Comparison of ENCODE assay signal across 9 cellular contexts in genomic region chr17:75128694-75129505, GRCh38. TPM values are rescaled to one million over a fixed set of nuclear protein-coding genes. Genes with fewer than 3 reads are reported as not detected.
DNase-seq lines count a peak whose midpoint lies in the region; ATAC-seq and TF ChIP-seq lines count a peak whose summit lies in the region.
"Had no signal": no experiment of that assay in that cellular context is flagged by ENCODE, and none has a peak within 500 bp of the region (broad histone marks: within the 10 kb centered on the region; RNA-seq: fewer than 3 reads in every experiment).

No MANE protein-coding gene starts in this region.

- H3K4me1 ChIP-seq in H9 (ENCODE audit: insufficient read depth, low read length) = no peaks in the 10 kb centered on the region

- H3K36me3 Mint-ChIP-seq in H9 (ENCODE audit: insufficient read depth in 1 of 3, low read depth in 3 of 3) (peaks cover 6 to 20% (median 17%) of the 10 kb centered on the region in 3 experiments), WTC11 (peaks cover 11% of the 10 kb centered on the region), nephron (ENCODE audit: low read depth) (peaks cover 18% of the 10 kb centered on the region)

- H2AFZ ChIP-seq in H9 (ENCODE audit: low read length) = no peak overlapping the region

- TF ChIP-seq CTCF in H9 (conservative IDR thresholded peaks at IDR 0.05) (no peak), WTC11 (IDR thresholded peaks at IDR 0.05) (no peak), nephron (IDR thresholded peaks at IDR 0.05; ENCODE audit: unreplicated experiment in 3 of 3) (no peak)

- H4K91ac ChIP-seq in H9 (ENCODE audit: insufficient read length, low read depth, low read length) = no peak overlapping the region

- H4K20me1 ChIP-seq in H9 (ENCODE audit: control insufficient read depth, insufficient read depth, insufficient read length) = peaks cover 4% of the 10 kb centered on the region

- H2AK5ac ChIP-seq in H9 (ENCODE audit: insufficient read length, low read length) = no peak overlapping the region

- no peak overlapping the region for H2BK20ac ChIP-seq in H9 (ENCODE audit: low read depth, low read length, poor library complexity, severe bottlenecking)

- no peak overlapping the region for H3K4me2 ChIP-seq in H9 (ENCODE audit: insufficient read depth, insufficient read length, low read length)

- H2BK5ac ChIP-seq in H9 (ENCODE audit: insufficient read length, low read length) = no peak overlapping the region

- H3K4me1 Mint-ChIP-seq in H9 (peaks cover 12 to 17% of the 10 kb centered on the region in 2 experiments), WTC11 (peaks cover 25% of the 10 kb centered on the region), nephron (peaks cover 7% of the 10 kb centered on the region)

- no peak overlapping the region for H4K5ac ChIP-seq in H9 (ENCODE audit: insufficient read length, low read depth, low read length)

- H3K79me2 ChIP-seq in H9 (ENCODE audit: insufficient read depth, low read length) = no peaks in the 10 kb centered on the region

- no peaks in the 10 kb centered on the region for H3K9me3 Mint-ChIP-seq in H9
- H3K9me3 Mint-ChIP-seq in WTC11 = no peaks in the 10 kb centered on the region
- no peaks in the 10 kb centered on the region for H3K9me3 Mint-ChIP-seq in nephron
- H3K9me3 Mint-ChIP-seq: activated naive CD4-positive, alpha-beta T cell treated with anti-CD3 and anti-CD28 coated beads, Interleukin-2, amount 50 U/mL, for 72 hours had no signal

- no CpG with 5 or more reads among the region's 33 CpGs for WGBS in H9 (ENCODE audit: extremely low coverage, insufficient read length, low lambda C conversion rate)

- DNase-seq in H9 (peak; percentile 42), WTC11 (ENCODE audit: low spot score) (no peak), NCI-H69 (lab: John Stamatoyannopoulos, UW) (no peak)
- DNase-seq: activated CD4-positive, alpha-beta T cell treated with anti-CD3 and anti-CD28 coated beads for 36 hours; COR-L47 had no signal

- H3K23ac ChIP-seq in H9 (ENCODE audit: insufficient read length, low read depth, low read length) = no peak overlapping the region

- no peaks in the 10 kb centered on the region for H3K9me3 ChIP-seq in H9 (ENCODE audit: control insufficient read depth, low read depth, low read length)
- H3K9me3 ChIP-seq: thoracic aorta had no signal

- H3K27ac ChIP-seq in H9 (ENCODE audit: insufficient read length, low read depth, low read length) = no peak overlapping the region
- H3K27ac ChIP-seq: thoracic aorta had no signal

- peaks cover 8% of the 10 kb centered on the region for H3K23me2 ChIP-seq in H9 (ENCODE audit: insufficient read length, low read depth, low read length, poor library complexity, severe bottlenecking)

- H3K79me1 ChIP-seq in H9 (ENCODE audit: insufficient read depth, low read depth, low read length, poor library complexity, severe bottlenecking) = no peaks in the 10 kb centered on the region

- peak overlapping the region; percentile 4 for H4K8ac ChIP-seq in H9 (replicated peaks; ENCODE audit: insufficient read length, low read depth, low read length)

- CTCF ChIA-PET in WTC11 (lab: Charles Lee) = interaction anchor here (0.6 to 7.3 kb wide), 4 partner anchors 15 to 73 kb away, joined by 3 to 84 read pairs (median 3); no protein-coding TSS in a partner anchor

- H3K9ac ChIP-seq in H9 (ENCODE audit: extremely low read depth, insufficient read length, low read length) = no peak overlapping the region

- peak overlapping the region in 1 of 2 experiments; percentile 64; a peak in 2 of 5 replicates for H3K4me3 Mint-ChIP-seq in H9
- no peak overlapping the region for H3K4me3 Mint-ChIP-seq in WTC11
- H3K4me3 Mint-ChIP-seq in nephron = peak overlapping the region; percentile 53 to 71 (median 69)

- no peak overlapping the region for H3K56ac ChIP-seq in H9 (ENCODE audit: insufficient read length, low read depth, low read length)

- H3K27ac Mint-ChIP-seq in H9 (peak overlapping the region in 1 of 3 experiments; percentile 82; a peak in 1 of 7 replicates), WTC11 (peak overlapping the region; percentile 60; the same call in 1 of the 2 replicates), nephron (no peak overlapping the region)
- H3K27ac Mint-ChIP-seq: activated CD4-positive, alpha-beta T cell treated with anti-CD3 and anti-CD28 coated beads for 36 hours had no signal

- no peak overlapping the region for H3K4ac ChIP-seq in H9 (ENCODE audit: low read depth, low read length)

- no peaks in the 10 kb centered on the region for H3K27me3 ChIP-seq in H9 (ENCODE audit: insufficient read depth, low read length)

- ATAC-seq in WTC11 (no peak), HG02763 (IDR thresholded peaks at IDR 0.05; ENCODE audit: unreplicated experiment) (no peak)
- ATAC-seq: activated CD4-positive, alpha-beta T cell treated with anti-CD3 and anti-CD28 coated beads for 36 hours; activated naive CD4-positive, alpha-beta T cell treated with anti-CD3 and anti-CD28 coated beads, Interleukin-2, amount 50 U/mL, for 72 hours had no signal

- no peak overlapping the region for H2BK120ac ChIP-seq in H9 (ENCODE audit: low read depth, low read length, poor library complexity, severe bottlenecking)

- no peak overlapping the region for H3K14ac ChIP-seq in H9 (ENCODE audit: insufficient read depth, low read length)

- POLR2A ChIA-PET in WTC11 (lab: Charles Lee) = interaction anchor here (0.7 kb wide), 1 partner anchor 43 kb away, joined by 3 read pairs; no protein-coding TSS in a partner anchor

- H2BK15ac ChIP-seq in H9 (ENCODE audit: low read depth, low read length) = no peak overlapping the region

- no peak overlapping the region for H3K18ac ChIP-seq in H9 (ENCODE audit: insufficient read length, low read depth, low read length)

- H2BK12ac ChIP-seq in H9 (ENCODE audit: insufficient read length, low read depth, low read length) = no peak overlapping the region

- H3K27me3 Mint-ChIP-seq in H9 (ENCODE audit: low read depth) (no peaks in the 10 kb centered on the region; the same call in 1 of the 2 replicates), WTC11 (ENCODE audit: low read depth) (no peaks in the 10 kb centered on the region), nephron (ENCODE audit: low read depth) (no peaks in the 10 kb centered on the region)
- H3K27me3 Mint-ChIP-seq: activated CD4-positive, alpha-beta T cell treated with anti-CD3 and anti-CD28 coated beads for 36 hours had no signal

- no peak overlapping the region for H3T11ph ChIP-seq in H9 (ENCODE audit: low read length)

TF ChIP-seq in WTC11, 78 proteins besides CTCF, POLR2A, EP300 and RAD21 (continues in another document):
- TF ChIP-seq SMAD3 (CRISPR knock-in tag; IDR thresholded peaks at IDR 0.05; ENCODE audit: borderline replicate concordance) (no peak), HMGXB4 (CRISPR knock-in tag; IDR thresholded peaks at IDR 0.05) (no peak), ZNF532 (CRISPR knock-in tag; IDR thresholded peaks at IDR 0.05; ENCODE audit: borderline replicate concordance) (no peak)

RNA-seq across cellular contexts. Expression of gene NT5C, which starts 2.6 kb away (rescaled TPM):
- 76.2 and 77.7 TPM in 2 replicates for total RNA-seq in H9 (2021)
- 91.0 to 102 TPM (median 96.9 TPM) in 3 replicates for total RNA-seq in WTC11 (2021)

RNA-seq across cellular contexts. Expression of gene ARMC7, which starts 19.1 kb away (rescaled TPM):
- 22.4 and 22.8 TPM in 2 replicates for total RNA-seq in H9 (2021)
- 13.2 to 15.9 TPM (median 14.8 TPM) in 3 replicates for total RNA-seq in WTC11 (2021)

RNA-seq across cellular contexts. Expression of gene JPT1, which starts 25.4 kb away (rescaled TPM):
- total RNA-seq in H9 (2021) (265 and 275 TPM in 2 replicates), WTC11 (2021) (289 to 341 TPM (median 300 TPM) in 3 replicates)

RNA-seq across cellular contexts. Expression of gene SLC16A5, which starts 41.1 kb away (rescaled TPM):
- 17.0 and 17.1 TPM in 2 replicates for total RNA-seq in H9 (2021)
- total RNA-seq in WTC11 (2021) = 32.4 to 33.5 TPM (median 33.1 TPM) in 3 replicates

RNA-seq across cellular contexts. Expression of gene SUMO2, which starts 53.9 kb away (rescaled TPM):
- total RNA-seq in H9 (2021) = 813 and 824 TPM in 2 replicates
- 650 to 764 TPM (median 757 TPM) in 3 replicates for total RNA-seq in WTC11 (2021)
